17 cellular contexts compared by ENCODE assay signal in genomic region chr6:150435832-150436231, GRCh38.
DNase-seq lines count a peak whose midpoint lies in the region; ATAC-seq and TF ChIP-seq lines count a peak whose summit lies in the region.
"Had no signal": no experiment of that assay in that cellular context is flagged by ENCODE, and none has a peak within 500 bp of the region (broad histone marks: within the 10 kb centered on the region; RNA-seq: fewer than 3 reads in every experiment).

No MANE protein-coding gene starts in this region.

- intact Hi-C loops in spleen (cut with DNase I; ENCODE audit: low total_unique reads): no loop called here

- H3K4me3 ChIP-seq in spleen: no peak overlapping the region

- H3K27ac ChIP-seq in spleen: peak overlapping the region in 6 of 8 donors; percentile 61 to 80 (median 76)

- H3K27me3 Mint-ChIP-seq in HFFc6 (ENCODE audit: insufficient read depth) (peaks cover under 1% of the 10 kb centered on the region), endothelial cell (ENCODE audit: unreplicated experiment) (peaks cover 4% of the 10 kb centered on the region)
- H3K27me3 Mint-ChIP-seq in activated T-cell treated with anti-CD3 and anti-CD28 coated beads, Interleukin-2, amount 50 U/mL, for 72 hours (ENCODE audit: low read depth): peaks cover 8% of the 10 kb centered on the region
- H3K27me3 Mint-ChIP-seq: IgD-negative memory B cell had no signal

- no peak for ATAC-seq in activated T-cell treated with anti-CD3 and anti-CD28 coated beads, Interleukin-2, amount 50 U/mL, for 72 hours (replicated peaks in 1 of 2)

- H3K4me3 Mint-ChIP-seq in HFFc6: no peak overlapping the region
- no peak overlapping the region for H3K4me3 Mint-ChIP-seq in endothelial cell (ENCODE audit: unreplicated experiment)
- H3K4me3 Mint-ChIP-seq in activated T-cell treated with anti-CD3 and anti-CD28 coated beads, Interleukin-2, amount 50 U/mL, for 72 hours: no peak overlapping the region
- H3K4me3 Mint-ChIP-seq: CD4-positive, alpha-beta memory T cell; H9; IgD-negative memory B cell had no signal

- TF ChIP-seq POLR2A in spleen (IDR thresholded peaks at IDR 0.05): no peak

- no peak for TF ChIP-seq CTCF in HFFc6 (IDR thresholded peaks at IDR 0.05)
- TF ChIP-seq CTCF in endothelial cell (IDR thresholded peaks at IDR 0.05; ENCODE audit: unreplicated experiment): no peak
- no peak for TF ChIP-seq CTCF in spleen (IDR thresholded peaks at IDR 0.05 in 8 of 11, conservative IDR thresholded peaks at IDR 0.05 in 3 of 11)

- DNase-seq in HFFc6 (peak; percentile 0), RPMI8226 (peak; percentile 28), endothelial cell (ENCODE audit: low spot score) (no peak), spleen (no peak), ACHN (no peak)
- no peak for DNase-seq in activated T-cell treated with anti-CD3 and anti-CD28 coated beads, Interleukin-2, amount 50 U/mL, for 1 hour
- no peak for DNase-seq in activated T-cell treated with anti-CD3 and anti-CD28 coated beads, Interleukin-2, amount 50 U/mL, for 72 hours
- DNase-seq: BE2C; CD4-positive, alpha-beta memory T cell; DND-41; H9; NCI-H1048; NCI-H146; NCI-H2107; NCI-H226; NCI-H526 had no signal

- H3K36me3 Mint-ChIP-seq in HFFc6 (ENCODE audit: low read depth) (no peaks in the 10 kb centered on the region), endothelial cell (ENCODE audit: low read depth, unreplicated experiment) (no peaks in the 10 kb centered on the region)
- H3K36me3 Mint-ChIP-seq in activated T-cell treated with anti-CD3 and anti-CD28 coated beads, Interleukin-2, amount 50 U/mL, for 72 hours (ENCODE audit: insufficient read depth in 2 of 2): peaks cover 2 to 3% of the 10 kb centered on the region in 2 donors
- H3K36me3 Mint-ChIP-seq: CD4-positive, alpha-beta memory T cell; IgD-negative memory B cell had no signal

- in situ Hi-C loops in ACHN (cut with HindIII; ENCODE audit: low pct_ligation_motif_present, low pct_unique_long_range_greater_than_20kb, low sequenced_read_pairs): no loop called here

- WGBS in spleen, 5 donors: 65 to 78% (median 78%) methylated on average over 10 of the region's 10 CpGs

- H3K27me3 ChIP-seq in spleen (replicated peaks in 1 of 7): no peaks in the 10 kb centered on the region
- H3K27me3 ChIP-seq: BE2C had no signal

- H3K27ac Mint-ChIP-seq in HFFc6 (no peak overlapping the region), endothelial cell (ENCODE audit: unreplicated experiment) (peak overlapping the region; percentile 82)
- no peak overlapping the region for H3K27ac Mint-ChIP-seq in activated T-cell treated with anti-CD3 and anti-CD28 coated beads, Interleukin-2, amount 50 U/mL, for 72 hours
- H3K27ac Mint-ChIP-seq: CD4-positive, alpha-beta memory T cell; H9 had no signal

- peaks cover 0 to 5% (median 0%) of the 10 kb centered on the region in 6 donors for H3K4me1 ChIP-seq in spleen
- H3K4me1 ChIP-seq: BE2C had no signal

- peaks cover 0 to 16% (median 11%) of the 10 kb centered on the region in 8 donors for H3K9me3 ChIP-seq in spleen
- H3K9me3 ChIP-seq: BE2C had no signal

- no peaks in the 10 kb centered on the region for H3K36me3 ChIP-seq in spleen
- H3K36me3 ChIP-seq: BE2C had no signal

- H3K4me1 Mint-ChIP-seq in HFFc6 (ENCODE audit: low read depth) (no peaks in the 10 kb centered on the region), endothelial cell (ENCODE audit: unreplicated experiment) (peaks cover 11% of the 10 kb centered on the region)
- no peaks in the 10 kb centered on the region for H3K4me1 Mint-ChIP-seq in activated T-cell treated with anti-CD3 and anti-CD28 coated beads, Interleukin-2, amount 50 U/mL, for 72 hours (ENCODE audit: low read depth)
- H3K4me1 Mint-ChIP-seq: H9 had no signal

- peaks cover 7% of the 10 kb centered on the region; the same call in 1 of the 2 replicates for H3K9me3 Mint-ChIP-seq in HFFc6
- no peaks in the 10 kb centered on the region for H3K9me3 Mint-ChIP-seq in endothelial cell (ENCODE audit: unreplicated experiment)
- peaks cover 3% of the 10 kb centered on the region in 2 donors for H3K9me3 Mint-ChIP-seq in activated T-cell treated with anti-CD3 and anti-CD28 coated beads, Interleukin-2, amount 50 U/mL, for 72 hours
- H3K9me3 Mint-ChIP-seq: H9 had no signal

Comparison
In these comparisons a context has a peak if more than half of its experiments do, and no peak if none do; other contexts are left out.
1. DNase-seq: peak in HFFc6 (single experiment) and RPMI8226 (single experiment); none in endothelial cell (single experiment), spleen (single experiment), activated T-cell treated with anti-CD3 and anti-CD28 coated beads, Interleukin-2, amount 50 U/mL, for 1 hour (single experiment), ACHN (single experiment) and activated T-cell treated with anti-CD3 and anti-CD28 coated beads, Interleukin-2, amount 50 U/mL, for 72 hours (0 of 2).